16 cellular contexts compared by ENCODE assay signal in genomic region chr9:81861644-81862043, GRCh38.
DNase-seq lines count a peak whose midpoint lies in the region; ATAC-seq, FAIRE-seq and TF ChIP-seq lines count a peak whose summit lies in the region.
"Had no signal": no experiment of that assay in that cellular context is flagged by ENCODE, and none has a peak within 500 bp of the region (broad histone marks: within the 10 kb centered on the region; RNA-seq: fewer than 3 reads in every experiment).

No MANE protein-coding gene starts in this region.

- intact Hi-C loops in PC-9 (cut with micrococcal nuclease; ENCODE audit: unreplicated experiment) = no loop called here
- intact Hi-C loops in endothelial cell of umbilical vein (cut with micrococcal nuclease) = no loop called here

- H3K9me2 ChIP-seq in PC-9 (ENCODE audit: insufficient read depth) = no peaks in the 10 kb centered on the region

- TF ChIP-seq CTCF in PC-9 (conservative IDR thresholded peaks at IDR 0.05) = no peak
- TF ChIP-seq CTCF in endothelial cell of umbilical vein (IDR thresholded peaks at IDR 0.05; ENCODE audit: extremely low read depth in 1 of 2, insufficient read depth in 1 of 2, low read depth in 1 of 2, low read length in 2 of 2) = no peak
- no peak for TF ChIP-seq CTCF in osteoblast (IDR thresholded peaks at IDR 0.05; ENCODE audit: extremely low read depth, low read depth, low read length)

- POLR2A ChIA-PET in PC-9 (lab: Charles Lee; ENCODE audit: unreplicated experiment) = no interaction called here
- POLR2A ChIA-PET in endothelial cell of umbilical vein (lab: Charles Lee) = no interaction called here

- H3K36me3 ChIP-seq in PC-9 (ENCODE audit: low read depth) (no peaks in the 10 kb centered on the region), endothelial cell of umbilical vein (ENCODE audit: control insufficient read depth in 2 of 2, extremely low read depth in 1 of 2, insufficient read depth in 2 of 2, low read length in 2 of 2) (no peaks in the 10 kb centered on the region), osteoblast (ENCODE audit: insufficient read depth, low read length) (no peaks in the 10 kb centered on the region)
- H3K36me3 ChIP-seq: ascending aorta, tibial nerve had no signal

- DNase-seq in EL (peak; percentile 71), PC-9 (peak in 1 of 2 experiments; percentile 77), endothelial cell of umbilical vein (ENCODE audit: low read depth, low spot score) (no peak), osteoblast (ENCODE audit: insufficient read length, low spot score, missing footprints) (peak; percentile 88), SKM-1 (lab: John Stamatoyannopoulos, UW; ENCODE audit: unreplicated experiment) (no peak), NCI-H187 treated with DMSO at 0.1 percent for 48 hours (lab: John Stamatoyannopoulos, UW) (no peak), mucosa of gallbladder (ENCODE audit: low spot score) (no peak)
- DNase-seq: activated CD8-positive, alpha-beta T cell treated with anti-CD3 and anti-CD28 coated beads for 36 hours; NCI-H1436 treated with DMSO at 0.1 percent for 48 hours; NCI-H446; stimulated activated CD4-positive, alpha-beta T cell treated with anti-CD3 and anti-CD28 coated beads, Interleukin-4, amount 100 ng/mL, for 4 hours had no signal

- H3K4me3 ChIP-seq in PC-9 (no peak overlapping the region), endothelial cell of umbilical vein (replicated peaks in 1 of 3; ENCODE audit: insufficient read depth in 1 of 3, low read depth in 1 of 3, low read length in 3 of 3) (no peak overlapping the region), osteoblast (ENCODE audit: insufficient read depth, low read length) (no peak overlapping the region)
- H3K4me3 ChIP-seq: ascending aorta, tibial nerve had no signal

- H3K4me2 ChIP-seq in PC-9 (no peak overlapping the region), endothelial cell of umbilical vein (ENCODE audit: insufficient read depth, low read length) (peak overlapping the region; percentile 17), osteoblast (ENCODE audit: insufficient read depth, low read length) (no peak overlapping the region)

- no peaks in the 10 kb centered on the region for H3K79me2 ChIP-seq in PC-9 (ENCODE audit: low read depth)
- H3K79me2 ChIP-seq in endothelial cell of umbilical vein (ENCODE audit: control insufficient read depth, insufficient read depth, low read length) = no peaks in the 10 kb centered on the region
- no peaks in the 10 kb centered on the region for H3K79me2 ChIP-seq in osteoblast (ENCODE audit: insufficient read depth, low read length)

- H3K9me3 ChIP-seq in PC-9 (ENCODE audit: insufficient read depth, low read depth) (no peaks in the 10 kb centered on the region), endothelial cell of umbilical vein (replicated peaks; ENCODE audit: control insufficient read depth, insufficient read depth, low read length) (no peaks in the 10 kb centered on the region), osteoblast (ENCODE audit: low read depth, low read length) (no peaks in the 10 kb centered on the region)
- H3K9me3 ChIP-seq: ascending aorta, tibial nerve had no signal

- no peak for TF ChIP-seq POLR2A in endothelial cell of umbilical vein (IDR thresholded peaks at IDR 0.05; ENCODE audit: low read depth, low read length)

- H3K27me3 ChIP-seq in PC-9 (ENCODE audit: insufficient read depth, low read depth) (no peaks in the 10 kb centered on the region), endothelial cell of umbilical vein (ENCODE audit: control insufficient read depth in 2 of 2, insufficient read depth in 2 of 2, low read length in 2 of 2) (peaks cover 1 to 2% of the 10 kb centered on the region in 2 experiments), osteoblast (ENCODE audit: insufficient read depth, low read length) (no peaks in the 10 kb centered on the region)
- H3K27me3 ChIP-seq: ascending aorta, tibial nerve had no signal

- H3K27ac ChIP-seq in PC-9 (peak overlapping the region; percentile 32; the same call in 1 of the 2 replicates), endothelial cell of umbilical vein (ENCODE audit: insufficient read depth, low read depth, low read length) (no peak overlapping the region), osteoblast (ENCODE audit: low read depth, low read length) (no peak overlapping the region)
- H3K27ac ChIP-seq: ascending aorta, C4-2B, tibial nerve had no signal

- no peak for FAIRE-seq in endothelial cell of umbilical vein (lab: Jason Lieb, UNC)

- H3K9me1 ChIP-seq in endothelial cell of umbilical vein (replicated peaks; ENCODE audit: control insufficient read depth, extremely low read depth, insufficient read depth, low read length) = no peaks in the 10 kb centered on the region

- no peak overlapping the region for H3K9ac ChIP-seq in endothelial cell of umbilical vein (replicated peaks; ENCODE audit: extremely low read depth, insufficient read depth, low read length)

- CTCF ChIA-PET in PC-9 (lab: Charles Lee) = no interaction called here
- CTCF ChIA-PET in endothelial cell of umbilical vein (lab: Charles Lee) = interaction anchor here (1.2 kb wide), 1 partner anchor 13 kb away, joined by 3 read pairs; no protein-coding TSS in a partner anchor

- dilution Hi-C loops in endothelial cell of umbilical vein (cut with MboI; ENCODE audit: extremely low pct_ligation_motif_present, low sequenced_read_pairs) = no loop called here

- H2AFZ ChIP-seq in PC-9 (no peak overlapping the region), endothelial cell of umbilical vein (ENCODE audit: low read depth, low read length) (no peak overlapping the region), osteoblast (ENCODE audit: low read length) (no peak overlapping the region)

- no TSS peak for BruUV-seq in PC-9 (replicated peaks; lab: Mats Ljungman, UMichigan)
- no TSS peak for BruUV-seq in endothelial cell of umbilical vein (replicated peaks; lab: Mats Ljungman, UMichigan)

- H4K20me1 ChIP-seq in PC-9 (ENCODE audit: insufficient read depth) (no peaks in the 10 kb centered on the region), endothelial cell of umbilical vein (replicated peaks; ENCODE audit: control insufficient read depth, extremely low read depth, insufficient read depth, low read length) (no peaks in the 10 kb centered on the region), osteoblast (ENCODE audit: insufficient read depth, low read length) (no peaks in the 10 kb centered on the region)

- H3K4me1 ChIP-seq in PC-9 (replicated peaks; ENCODE audit: insufficient read depth) (peaks cover 7% of the 10 kb centered on the region), endothelial cell of umbilical vein (ENCODE audit: control insufficient read depth, extremely low read depth, insufficient read depth, low read length) (no peaks in the 10 kb centered on the region), osteoblast (ENCODE audit: insufficient read depth, low read length) (peaks cover 6% of the 10 kb centered on the region)
- H3K4me1 ChIP-seq: ascending aorta, tibial nerve had no signal

- no peak for ATAC-seq in HG02588 (IDR thresholded peaks at IDR 0.05; ENCODE audit: unreplicated experiment)
- ATAC-seq: activated CD8-positive, alpha-beta T cell treated with anti-CD3 and anti-CD28 coated beads for 36 hours; sciatic nerve had no signal

- no peaks in the 10 kb centered on the region for H3F3A ChIP-seq in PC-9 (ENCODE audit: insufficient read depth, low read depth)

TF ChIP-seq in endothelial cell of umbilical vein, 7 proteins besides CTCF, POLR2A, EP300 and RAD21:
- no peak for TF ChIP-seq JUN (IDR thresholded peaks at IDR 0.05; ENCODE audit: borderline replicate concordance, insufficient read depth, insufficient read length, low read depth)
- TF ChIP-seq FOS (IDR thresholded peaks at IDR 0.05; ENCODE audit: borderline replicate concordance, insufficient read depth, low read length) = peak; percentile 10

Comparison
In these comparisons a context has a peak if more than half of its experiments do, and no peak if none do; other contexts are left out.
1. DNase-seq: peak in EL (single experiment) and osteoblast (single experiment); none in endothelial cell of umbilical vein (single experiment), SKM-1 (single experiment), NCI-H187 treated with DMSO at 0.1 percent for 48 hours (single experiment) and mucosa of gallbladder (single experiment).